ENCODE assay signal across 11 cellular contexts in the genomic region with DNA sequence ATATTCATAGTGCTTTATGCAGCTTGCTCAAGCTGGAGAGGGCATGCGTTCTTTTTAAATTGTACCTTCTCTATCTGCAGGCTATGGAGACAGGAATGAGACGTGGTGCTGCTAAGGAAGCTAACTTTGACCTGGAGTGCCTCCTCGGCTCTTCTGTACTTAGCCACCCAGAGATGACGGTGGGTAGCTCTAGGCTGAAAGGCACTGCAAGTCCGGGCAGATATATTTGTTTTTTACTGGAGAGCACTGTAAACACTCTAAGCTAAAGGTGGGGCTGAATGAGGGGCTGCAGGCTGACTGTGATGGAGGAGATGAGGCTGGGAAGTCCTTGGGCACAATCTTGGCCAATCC. TPM values are rescaled to one million over a fixed set of nuclear protein-coding genes. Genes with fewer than 3 reads are reported as not detected.
DNase-seq lines count a peak whose midpoint lies in the region; ATAC-seq and TF ChIP-seq lines count a peak whose summit lies in the region.
"Had no signal": no experiment of that assay in that cellular context is flagged by ENCODE, and none has a peak within 500 bp of the region (broad histone marks: within the 10 kb centered on the region; RNA-seq: fewer than 3 reads in every experiment).

No MANE protein-coding gene starts in this region.

- peak overlapping the region; percentile 87 for H3K4me2 ChIP-seq in Loucy (ENCODE audit: low read depth, low read length, poor library complexity, severe bottlenecking)

- POLR2A ChIA-PET in CD4-positive, alpha-beta T cell (lab: Charles Lee), result interaction anchor here (2.0 to 3.0 kb wide), 2 partner anchors 13 to 23 kb away, joined by 7 to 11 read pairs; no protein-coding TSS in a partner anchor

- H3K4me3 ChIP-seq in Loucy (ENCODE audit: low read length, poor library complexity, severe bottlenecking), result peak overlapping the region; percentile 67

- H3K36me3 ChIP-seq in Loucy (ENCODE audit: insufficient read depth, low read length), result no peaks in the 10 kb centered on the region

- H3K79me2 ChIP-seq in Loucy (ENCODE audit: insufficient read depth, low read length), result peaks cover 79% of the 10 kb centered on the region

- intact Hi-C loops in CD4-positive, alpha-beta T cell (cut with DNase I, micrococcal nuclease), result no loop called here

- H3K4me1 ChIP-seq in Loucy (ENCODE audit: insufficient read depth, low read length, poor library complexity, severe bottlenecking), result peaks cover 64% of the 10 kb centered on the region

- no peaks in the 10 kb centered on the region for H3K27me3 ChIP-seq in CD4-positive, alpha-beta T cell (ENCODE audit: control insufficient read depth, insufficient read depth, low read length)
- H3K27me3 ChIP-seq in Loucy (ENCODE audit: insufficient read depth, low read length, poor library complexity, severe bottlenecking), result no peaks in the 10 kb centered on the region

- peak overlapping the region; percentile 73 for H3K9ac ChIP-seq in Loucy (ENCODE audit: low read depth, low read length, poor library complexity, severe bottlenecking)

- no peak for ATAC-seq in CD4-positive, alpha-beta T cell (ENCODE audit: poor library complexity)
- ATAC-seq in central memory CD8-positive, alpha-beta T cell (replicated peaks; ENCODE audit: extremely low read depth, poor library complexity, severe bottlenecking), result no peak
- no peak for ATAC-seq in HG02623 (IDR thresholded peaks at IDR 0.05; ENCODE audit: unreplicated experiment)

- H3K9me3 ChIP-seq in CD4-positive, alpha-beta T cell (ENCODE audit: control insufficient read depth, low read length), result no peaks in the 10 kb centered on the region
- no peaks in the 10 kb centered on the region for H3K9me3 ChIP-seq in Loucy (ENCODE audit: insufficient read depth, low read depth, low read length)

- no peak for DNase-seq in CD4-positive, alpha-beta T cell
- no peak for DNase-seq in central memory CD8-positive, alpha-beta T cell (ENCODE audit: low spot score in 2 of 2)
- DNase-seq in nephron progenitor cell (no peak), NCI-H2227 (lab: John Stamatoyannopoulos, UW; ENCODE audit: unreplicated experiment) (no peak), NCI-H1694 treated with DMSO at 0.1 percent for 48 hours (lab: John Stamatoyannopoulos, UW) (no peak), GM10266 (ENCODE audit: extremely low spot score) (no peak)
- DNase-seq: head of caudate nucleus; NCI-H1105; stimulated activated CD4-positive, alpha-beta T cell treated with anti-CD3 and anti-CD28 coated beads, Interleukin-15, amount 100 ng/mL, for 24 hours had no signal

- CTCF ChIA-PET in CD4-positive, alpha-beta T cell (lab: Charles Lee), result interaction anchor here (1.1 to 1.4 kb wide), 2 partner anchors 11 to 19 kb away, joined by 3 to 6 read pairs; no protein-coding TSS in a partner anchor

- peak overlapping the region; percentile 86 for H3K27ac Mint-ChIP-seq in CD4-positive, alpha-beta T cell
- H3K27ac Mint-ChIP-seq in central memory CD8-positive, alpha-beta T cell (ENCODE audit: low read depth), result no peak overlapping the region
- peak overlapping the region; percentile 24 for H3K27ac Mint-ChIP-seq in nephron progenitor cell

- no peaks in the 10 kb centered on the region for H3F3A ChIP-seq in Loucy (ENCODE audit: low read depth)

- no peak for TF ChIP-seq CTCF in CD4-positive, alpha-beta T cell (IDR thresholded peaks at IDR 0.05)
- no peak for TF ChIP-seq CTCF in Loucy (conservative IDR thresholded peaks at IDR 0.05; ENCODE audit: low read length)
- TF ChIP-seq CTCF in nephron progenitor cell (IDR thresholded peaks at IDR 0.05), result no peak
- no peak for TF ChIP-seq CTCF in GM10266 (IDR thresholded peaks at IDR 0.05; ENCODE audit: control insufficient read depth, insufficient read depth, low read depth, missing control alignments)

- peak overlapping the region; percentile 56 for H3K27ac ChIP-seq in CD4-positive, alpha-beta T cell (ENCODE audit: low read depth, low read length)

- peak overlapping the region; percentile 38 for H3K4me3 Mint-ChIP-seq in CD4-positive, alpha-beta T cell
- H3K4me3 Mint-ChIP-seq in central memory CD8-positive, alpha-beta T cell, result peak overlapping the region; percentile 52
- H3K4me3 Mint-ChIP-seq in nephron progenitor cell, result no peak overlapping the region

- no peaks in the 10 kb centered on the region for H3K9me2 ChIP-seq in Loucy (replicated peaks; ENCODE audit: low read depth, low read length)

- H3K27me3 Mint-ChIP-seq in CD4-positive, alpha-beta T cell, result no peaks in the 10 kb centered on the region
- no peaks in the 10 kb centered on the region for H3K27me3 Mint-ChIP-seq in central memory CD8-positive, alpha-beta T cell
- peaks cover 7% of the 10 kb centered on the region for H3K27me3 Mint-ChIP-seq in nephron progenitor cell (ENCODE audit: low read depth, poor library complexity)

- peaks cover 22% of the 10 kb centered on the region for H4K20me1 ChIP-seq in Loucy (ENCODE audit: insufficient read depth, low read length, poor library complexity, severe bottlenecking)

- no peaks in the 10 kb centered on the region for H3K9me3 Mint-ChIP-seq in CD4-positive, alpha-beta T cell
- no peaks in the 10 kb centered on the region for H3K9me3 Mint-ChIP-seq in central memory CD8-positive, alpha-beta T cell
- H3K9me3 Mint-ChIP-seq in nephron progenitor cell, result peaks cover 43% of the 10 kb centered on the region

- peaks cover 4% of the 10 kb centered on the region for H3K36me3 Mint-ChIP-seq in CD4-positive, alpha-beta T cell (ENCODE audit: low read depth)
- peaks cover 6% of the 10 kb centered on the region for H3K36me3 Mint-ChIP-seq in central memory CD8-positive, alpha-beta T cell (ENCODE audit: insufficient read depth)
- no peaks in the 10 kb centered on the region for H3K36me3 Mint-ChIP-seq in nephron progenitor cell (ENCODE audit: low read depth)

- H2AFZ ChIP-seq in Loucy (ENCODE audit: low read length), result no peak overlapping the region

- H3K4me1 Mint-ChIP-seq in CD4-positive, alpha-beta T cell (ENCODE audit: low read depth), result peaks cover 67% of the 10 kb centered on the region
- peaks cover 48% of the 10 kb centered on the region for H3K4me1 Mint-ChIP-seq in central memory CD8-positive, alpha-beta T cell
- H3K4me1 Mint-ChIP-seq in nephron progenitor cell, result peaks cover 9% of the 10 kb centered on the region

RNA-seq across cellular contexts. Expression of a gene that starts 12.1 kb away (rescaled TPM):
- total RNA-seq in CD4-positive, alpha-beta T cell, result 10 to 100 TPM; 17.3 to 17.4 TPM
